ENCODE assay signal across 19 cellular contexts in genomic region chr1:215276582-215276981, GRCh38.
"Had no signal": no experiment of that assay in that cellular context is flagged by ENCODE, and none has a peak within 500 bp of the region (broad histone marks: within the 10 kb centered on the region; RNA-seq: fewer than 3 reads in every experiment).

No MANE protein-coding gene starts in this region.

- H3K4me3 ChIP-seq: coronary artery, dorsolateral prefrontal cortex, esophagus muscularis mucosa, gastrocnemius medialis, heart right ventricle, left lung, lower lobe of right lung had no signal

- H3K4me1 ChIP-seq: esophagus muscularis mucosa, gastrocnemius medialis, heart right ventricle, left lung, lower lobe of right lung had no signal

- H3K9me3 ChIP-seq: esophagus muscularis mucosa, gastrocnemius medialis, heart right ventricle, left lung, lower lobe of right lung had no signal

- ATAC-seq: gastrocnemius medialis, heart right ventricle, left cardiac atrium, left lung, left ventricle myocardium superior, lower lobe of right lung had no signal

- DNase-seq: dermis blood vessel endothelial cell; dorsolateral prefrontal cortex; effector CD4-positive, alpha-beta T cell; effector memory CD4-positive, alpha-beta T cell; foreskin fibroblast; foreskin melanocyte; gastrocnemius medialis; glutamatergic neuron; head of caudate nucleus; heart right ventricle; hippocampal formation; left cardiac atrium; left lung; left ventricle myocardium superior; lower lobe of right lung; mesendoderm; midbrain had no signal

- H3K36me3 ChIP-seq: esophagus muscularis mucosa, gastrocnemius medialis, heart right ventricle, left lung, lower lobe of right lung had no signal

- H3K27ac ChIP-seq: coronary artery, dorsolateral prefrontal cortex, esophagus muscularis mucosa, gastrocnemius medialis, heart right ventricle, left lung, lower lobe of right lung had no signal

- H3K27me3 ChIP-seq: esophagus muscularis mucosa, gastrocnemius medialis, heart right ventricle, left lung had no signal
